Comparison of ENCODE assay signal across 15 cellular contexts in genomic region chr9:68330531-68331173, GRCh38. TPM values are rescaled to one million over a fixed set of nuclear protein-coding genes. Genes with fewer than 3 reads are reported as not detected.
"Had no signal": no experiment of that assay in that cellular context is flagged by ENCODE, and none has a peak within 500 bp of the region (broad histone marks: within the 10 kb centered on the region; RNA-seq: fewer than 3 reads in every experiment).

No MANE protein-coding gene starts in this region.

RNA-seq across cellular contexts. Expression of gene FOXD4L3, which starts 28.0 kb away (rescaled TPM):
- total RNA-seq: cerebellum, dermis blood vessel endothelial cell, esophagus mucosa, gastrocnemius medialis, glomerular endothelial cell, heart right ventricle, kidney epithelial cell, left lobe of liver, left ventricle myocardium inferior, mononuclear cell, mucosa of gallbladder had no signal
- polyA plus RNA-seq: fibroblast of lung, heart right ventricle, keratinocyte, liver, lung had no signal
